16 cellular contexts compared by ENCODE assay signal in genomic region chr6:110626442-110626841, GRCh38.
DNase-seq lines count a peak whose midpoint lies in the region; ATAC-seq and TF ChIP-seq lines count a peak whose summit lies in the region.
"Had no signal": no experiment of that assay in that cellular context is flagged by ENCODE, and none has a peak within 500 bp of the region (broad histone marks: within the 10 kb centered on the region; RNA-seq: fewer than 3 reads in every experiment).

No MANE protein-coding gene starts in this region.

- no peaks in the 10 kb centered on the region for H3K79me1 ChIP-seq in trophoblast cell (ENCODE audit: low read length)

- H3K4me1 ChIP-seq in left ventricle myocardium inferior (peaks cover 35% of the 10 kb centered on the region), adrenal gland (replicated peaks in 1 of 2) (peaks cover 19 to 35% of the 10 kb centered on the region in 2 donors), trophoblast cell (ENCODE audit: control insufficient read depth in 1 of 2, insufficient read depth in 2 of 2, low read length in 2 of 2) (no peaks in the 10 kb centered on the region)
- H3K4me1 ChIP-seq: HAP-1 had no signal

- H3K18ac ChIP-seq in trophoblast cell (ENCODE audit: low read length) = no peak overlapping the region

- H4K91ac ChIP-seq in trophoblast cell (ENCODE audit: low read depth, low read length) = no peak overlapping the region

- H4K12ac ChIP-seq in trophoblast cell (ENCODE audit: low read depth, low read length) = no peak overlapping the region

- H3K14ac ChIP-seq in trophoblast cell (ENCODE audit: low read length) = no peak overlapping the region

- H4K8ac ChIP-seq in trophoblast cell (ENCODE audit: low read depth, low read length) = no peak overlapping the region

- H3K36me3 ChIP-seq in left ventricle myocardium inferior = peaks cover 24% of the 10 kb centered on the region
- H3K36me3 ChIP-seq in adrenal gland (replicated peaks in 1 of 2) = no peaks in the 10 kb centered on the region
- peaks cover 2 to 5% of the 10 kb centered on the region in 2 experiments for H3K36me3 ChIP-seq in trophoblast cell (ENCODE audit: control insufficient read depth in 1 of 2, insufficient read depth in 2 of 2, low read length in 2 of 2)
- H3K36me3 ChIP-seq: HAP-1 had no signal

- H3K27ac ChIP-seq in left ventricle myocardium inferior (replicated peaks) (peak overlapping the region; percentile 31), adrenal gland (peak overlapping the region in 3 of 5 donors; percentile 8 to 58 (median 39)), trophoblast cell (ENCODE audit: low read depth, low read length) (no peak overlapping the region)
- H3K27ac ChIP-seq: C4-2B had no signal

- H3K4me1 Mint-ChIP-seq in T-helper 17 cell = peaks cover 4% of the 10 kb centered on the region
- H3K4me1 Mint-ChIP-seq: B cell had no signal

- H3K23ac ChIP-seq in trophoblast cell (ENCODE audit: low read length) = peak overlapping the region; percentile 42

- H3K27me3 Mint-ChIP-seq in T-helper 17 cell = no peaks in the 10 kb centered on the region
- H3K27me3 Mint-ChIP-seq: B cell; CD4-positive, alpha-beta memory T cell had no signal

- TF ChIP-seq POLR2A in adrenal gland (IDR thresholded peaks at IDR 0.05) = no peak

- H3K36me3 Mint-ChIP-seq in T-helper 17 cell (ENCODE audit: low read depth) = peaks cover 7% of the 10 kb centered on the region

- ATAC-seq in GM21381 (IDR thresholded peaks at IDR 0.05; ENCODE audit: unreplicated experiment) = no peak
- no peak for ATAC-seq in T-helper 17 cell

- H3K9me3 ChIP-seq in left ventricle myocardium inferior (replicated peaks) (no peaks in the 10 kb centered on the region), adrenal gland (replicated peaks in 1 of 3) (no peaks in the 10 kb centered on the region), trophoblast cell (ENCODE audit: insufficient read depth, low read depth, low read length) (no peaks in the 10 kb centered on the region), T-helper 17 cell (ENCODE audit: control insufficient read depth, low read length, poor library complexity, severe bottlenecking) (no peaks in the 10 kb centered on the region)
- H3K9me3 ChIP-seq: HAP-1 had no signal

- TF ChIP-seq CTCF in left ventricle myocardium inferior (IDR thresholded peaks at IDR 0.05; ENCODE audit: borderline replicate concordance) (no peak), adrenal gland (IDR thresholded peaks at IDR 0.05) (no peak)

- H3K4me2 ChIP-seq in trophoblast cell (ENCODE audit: low read length) = no peak overlapping the region

- WGBS in adrenal gland, 4 donors = 56 to 60% (median 57%) methylated on average over 1 of the region's 1 CpG
- WGBS in trophoblast cell (ENCODE audit: extremely low coverage, insufficient coverage, insufficient read length) = no CpG with 5 or more reads among the region's 1 CpG

- no peak overlapping the region for H3K4me3 Mint-ChIP-seq in T-helper 17 cell
- H3K4me3 Mint-ChIP-seq: B cell; CD4-positive, alpha-beta memory T cell had no signal

- intact Hi-C loops in left ventricle myocardium inferior (cut with micrococcal nuclease) = no loop called here
- intact Hi-C loops in cardiac septum (cut with DNase I) = no loop called here
- intact Hi-C loops in adrenal gland (cut with DNase I) = no loop called here

- H2BK5ac ChIP-seq in trophoblast cell (ENCODE audit: low read depth, low read length, poor library complexity) = no peak overlapping the region

- no peak overlapping the region for H2BK12ac ChIP-seq in trophoblast cell (ENCODE audit: low read length)

- H3K9ac ChIP-seq in trophoblast cell (ENCODE audit: low read length) = no peak overlapping the region

- DNase-seq in left ventricle myocardium inferior (no peak), cardiac septum (ENCODE audit: low spot score) (no peak), M059J (ENCODE audit: low read depth) (peak; percentile 58), adrenal gland (no peak), trophoblast cell (no peak), T-helper 17 cell (no peak), COLO668 (lab: John Stamatoyannopoulos, UW; ENCODE audit: unreplicated experiment) (no peak)
- DNase-seq: CD4-positive, alpha-beta memory T cell; COR-L47; DMS153; DMS79 treated with DMSO at 0.1 percent for 48 hours; GOT3 had no signal

- no peaks in the 10 kb centered on the region for H3K27me3 ChIP-seq in left ventricle myocardium inferior (ENCODE audit: low read depth)
- no peaks in the 10 kb centered on the region for H3K27me3 ChIP-seq in adrenal gland
- H3K27me3 ChIP-seq in trophoblast cell (ENCODE audit: insufficient read depth, low read length) = no peaks in the 10 kb centered on the region

- H3K4ac ChIP-seq in trophoblast cell (ENCODE audit: low read depth, low read length) = no peak overlapping the region

- H3K27ac Mint-ChIP-seq in T-helper 17 cell = no peak overlapping the region
- H3K27ac Mint-ChIP-seq: B cell had no signal

- no peak overlapping the region for H2BK120ac ChIP-seq in trophoblast cell (ENCODE audit: insufficient read depth, low read length, poor library complexity)

- no peak overlapping the region for H2AK5ac ChIP-seq in trophoblast cell (ENCODE audit: low read length)

- no peaks in the 10 kb centered on the region for H3K79me2 ChIP-seq in trophoblast cell (ENCODE audit: control insufficient read depth, insufficient read depth, low read length, poor library complexity)

- H2AFZ ChIP-seq in trophoblast cell (ENCODE audit: insufficient read depth, low read length, poor library complexity) = no peak overlapping the region

- no peak overlapping the region for H3K4me3 ChIP-seq in left ventricle myocardium inferior
- H3K4me3 ChIP-seq in adrenal gland = no peak overlapping the region
- no peak overlapping the region for H3K4me3 ChIP-seq in trophoblast cell (ENCODE audit: low read depth, low read length)
- H3K4me3 ChIP-seq: HAP-1 had no signal
